ENCODE assay signal across 26 cellular contexts in genomic region chr1:208015255-208015654, GRCh38.
"Had no signal": no experiment of that assay in that cellular context is flagged by ENCODE, and none has a peak within 500 bp of the region (broad histone marks: within the 10 kb centered on the region; RNA-seq: fewer than 3 reads in every experiment).

No MANE protein-coding gene starts in this region.

- H3K36me3 Mint-ChIP-seq: immature natural killer cell; memory B cell; natural killer cell; stimulated activated memory B cell treated with anti-CD40 and anti-IgM and Interleukin-4, amounts not matched to agents 10 μg/mL and 1 μg/mL and 100 μg/mL, for 72 hours had no signal

- H3K4me1 ChIP-seq: esophagus squamous epithelium, sigmoid colon, tibial artery, upper lobe of left lung, uterus had no signal

- ATAC-seq: effector memory CD8-positive, alpha-beta T cell; left colon; natural killer cell; stimulated activated memory B cell treated with anti-CD40 and anti-IgM and Interleukin-4, amounts not matched to agents 10 μg/mL and 1 μg/mL and 100 μg/mL, for 72 hours; stimulated activated naive CD8-positive, alpha-beta T cell treated with anti-CD3 and anti-CD28 coated beads, Interleukin-15, Interleukin-2, amounts not matched to agents 100 U/mL and 50 U/mL, for 24 hours had no signal

- H3K27me3 ChIP-seq: esophagus squamous epithelium, pancreas, sigmoid colon, testis, tibial artery, upper lobe of left lung, uterus had no signal

- H3K27ac Mint-ChIP-seq: effector memory CD8-positive, alpha-beta T cell; immature natural killer cell; memory B cell; natural killer cell; stimulated activated memory B cell treated with anti-CD40 and anti-IgM and Interleukin-4, amounts not matched to agents 10 μg/mL and 1 μg/mL and 100 μg/mL, for 72 hours had no signal

- H3K4me3 Mint-ChIP-seq: effector memory CD8-positive, alpha-beta T cell; immature natural killer cell; memory B cell; natural killer cell; stimulated activated memory B cell treated with anti-CD40 and anti-IgM and Interleukin-4, amounts not matched to agents 10 μg/mL and 1 μg/mL and 100 μg/mL, for 72 hours had no signal

- H3K9me3 ChIP-seq: esophagus squamous epithelium, neutrophil, pancreas, sigmoid colon, testis, tibial artery, upper lobe of left lung, uterus had no signal

- DNase-seq: cortex of kidney; effector memory CD8-positive, alpha-beta T cell; erythroblast; esophagus squamous epithelium; foreskin melanocyte; glutamatergic neuron; hypothalamus; immature natural killer cell; islet precursor cell; kidney glomerular epithelial cell; left colon; natural killer cell; pancreas; sigmoid colon; stimulated activated CD4-positive, alpha-beta T cell treated with anti-CD3 and anti-CD28 coated beads, Interleukin-2, amount 100 ng/mL, for 24 hours; stimulated activated CD4-positive, alpha-beta T cell treated with anti-CD3 and anti-CD28 coated beads, Interleukin-4, amount 100 ng/mL, for 24 hours; stimulated activated naive CD8-positive, alpha-beta T cell treated with anti-CD3 and anti-CD28 coated beads, Interleukin-15, Interleukin-2, amounts not matched to agents 100 U/mL and 50 U/mL, for 24 hours; substantia nigra; testis; tibial artery; uterus had no signal

- H3K27ac ChIP-seq: esophagus squamous epithelium, neutrophil, pancreas, sigmoid colon, testis, tibial artery, upper lobe of left lung, uterus had no signal

- H3K4me1 Mint-ChIP-seq: immature natural killer cell; memory B cell; natural killer cell; stimulated activated memory B cell treated with anti-CD40 and anti-IgM and Interleukin-4, amounts not matched to agents 10 μg/mL and 1 μg/mL and 100 μg/mL, for 72 hours had no signal

- H3K4me3 ChIP-seq: esophagus squamous epithelium, lung, pancreas, sigmoid colon, testis, tibial artery, upper lobe of left lung, uterus had no signal

- H3K9me3 Mint-ChIP-seq: effector memory CD8-positive, alpha-beta T cell; immature natural killer cell; memory B cell; natural killer cell; stimulated activated memory B cell treated with anti-CD40 and anti-IgM and Interleukin-4, amounts not matched to agents 10 μg/mL and 1 μg/mL and 100 μg/mL, for 72 hours had no signal
